In the genomic region with DNA sequence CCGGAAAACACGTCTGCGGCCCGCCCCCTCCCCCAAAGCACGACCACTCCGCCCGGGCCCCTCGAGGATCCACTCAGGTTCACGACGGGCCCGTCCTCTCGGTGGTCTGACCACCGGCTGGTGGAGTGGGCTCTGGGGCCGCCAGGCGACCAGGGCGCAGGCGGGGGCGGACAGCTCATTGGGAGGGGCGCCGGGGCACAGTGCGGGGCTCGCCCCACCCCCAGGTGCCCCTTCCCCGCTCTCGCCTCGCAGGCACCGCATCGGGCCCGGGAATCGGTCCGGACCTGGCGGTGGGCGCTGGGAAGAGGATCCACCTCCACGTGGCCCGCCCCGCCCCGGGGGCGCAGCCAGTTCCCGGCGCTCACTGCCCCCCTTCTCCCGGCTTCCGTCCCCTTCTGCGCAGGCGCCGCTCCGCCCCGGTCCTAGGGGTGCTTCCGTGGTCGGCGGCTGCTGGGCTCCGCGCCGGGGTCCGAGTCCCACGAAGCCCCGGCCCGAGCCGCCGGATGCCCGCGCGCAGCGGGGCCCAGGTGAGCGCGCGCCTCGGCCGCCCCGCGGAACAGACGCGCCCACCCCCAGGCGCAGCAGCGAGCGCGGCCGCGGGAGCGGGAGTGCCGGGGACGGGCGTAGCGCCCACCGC, we compare ENCODE assay signal across 1 cellular context.
TF ChIP-seq lines count a peak whose summit lies in the region.

A gene with protein sequence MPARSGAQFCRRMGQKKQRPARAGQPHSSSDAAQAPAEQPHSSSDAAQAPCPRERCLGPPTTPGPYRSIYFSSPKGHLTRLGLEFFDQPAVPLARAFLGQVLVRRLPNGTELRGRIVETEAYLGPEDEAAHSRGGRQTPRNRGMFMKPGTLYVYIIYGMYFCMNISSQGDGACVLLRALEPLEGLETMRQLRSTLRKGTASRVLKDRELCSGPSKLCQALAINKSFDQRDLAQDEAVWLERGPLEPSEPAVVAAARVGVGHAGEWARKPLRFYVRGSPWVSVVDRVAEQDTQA (plus strand): TSS at position 419 of the 637 bp plus-strand sequence. CDS start 85 bp downstream, at position 504.

TF ChIP-seq in HepG2, 621 proteins besides CTCF, POLR2A, EP300 and RAD21 (continued from another document and continues in another):
- no peak for TF ChIP-seq SP1 (IDR thresholded peaks at IDR 0.05)
- TF ChIP-seq SP1 (CRISPR knock-in tag; IDR thresholded peaks at IDR 0.05): peak; percentile 32; the same call in 1 of the 2 replicates
- no peak for TF ChIP-seq YY1 (IDR thresholded peaks at IDR 0.05; ENCODE audit: insufficient read depth, insufficient replicate concordance, low read depth, low read length)
- TF ChIP-seq, protein P1, sequence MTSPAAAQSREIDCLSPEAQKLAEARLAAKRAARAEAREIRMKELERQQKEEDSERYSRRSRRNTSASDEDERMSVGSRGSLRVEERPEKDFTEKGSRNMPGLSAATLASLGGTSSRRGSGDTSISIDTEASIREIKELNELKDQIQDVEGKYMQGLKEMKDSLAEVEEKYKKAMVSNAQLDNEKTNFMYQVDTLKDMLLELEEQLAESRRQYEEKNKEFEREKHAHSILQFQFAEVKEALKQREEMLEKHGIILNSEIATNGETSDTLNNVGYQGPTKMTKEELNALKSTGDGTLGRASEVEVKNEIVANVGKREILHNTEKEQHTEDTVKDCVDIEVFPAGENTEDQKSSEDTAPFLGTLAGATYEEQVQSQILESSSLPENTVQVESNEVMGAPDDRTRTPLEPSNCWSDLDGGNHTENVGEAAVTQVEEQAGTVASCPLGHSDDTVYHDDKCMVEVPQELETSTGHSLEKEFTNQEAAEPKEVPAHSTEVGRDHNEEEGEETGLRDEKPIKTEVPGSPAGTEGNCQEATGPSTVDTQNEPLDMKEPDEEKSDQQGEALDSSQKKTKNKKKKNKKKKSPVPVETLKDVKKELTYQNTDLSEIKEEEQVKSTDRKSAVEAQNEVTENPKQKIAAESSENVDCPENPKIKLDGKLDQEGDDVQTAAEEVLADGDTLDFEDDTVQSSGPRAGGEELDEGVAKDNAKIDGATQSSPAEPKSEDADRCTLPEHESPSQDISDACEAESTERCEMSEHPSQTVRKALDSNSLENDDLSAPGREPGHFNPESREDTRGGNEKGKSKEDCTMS (CRISPR knock-in tag; conservative IDR thresholded peaks at IDR 0.05): no peak
- peak; percentile 84 for TF ChIP-seq KLF12 (CRISPR knock-in tag; IDR thresholded peaks at IDR 0.05; ENCODE audit: borderline replicate concordance)
- no peak for TF ChIP-seq MEF2D (CRISPR knock-in tag; IDR thresholded peaks at IDR 0.05)
- no peak for TF ChIP-seq ASH2L (IDR thresholded peaks at IDR 0.05; ENCODE audit: insufficient read length, low read depth, low read length)
- TF ChIP-seq SNRNP70 (IDR thresholded peaks at IDR 0.05; ENCODE audit: low read depth, low read length): no peak
- TF ChIP-seq, protein P2, sequence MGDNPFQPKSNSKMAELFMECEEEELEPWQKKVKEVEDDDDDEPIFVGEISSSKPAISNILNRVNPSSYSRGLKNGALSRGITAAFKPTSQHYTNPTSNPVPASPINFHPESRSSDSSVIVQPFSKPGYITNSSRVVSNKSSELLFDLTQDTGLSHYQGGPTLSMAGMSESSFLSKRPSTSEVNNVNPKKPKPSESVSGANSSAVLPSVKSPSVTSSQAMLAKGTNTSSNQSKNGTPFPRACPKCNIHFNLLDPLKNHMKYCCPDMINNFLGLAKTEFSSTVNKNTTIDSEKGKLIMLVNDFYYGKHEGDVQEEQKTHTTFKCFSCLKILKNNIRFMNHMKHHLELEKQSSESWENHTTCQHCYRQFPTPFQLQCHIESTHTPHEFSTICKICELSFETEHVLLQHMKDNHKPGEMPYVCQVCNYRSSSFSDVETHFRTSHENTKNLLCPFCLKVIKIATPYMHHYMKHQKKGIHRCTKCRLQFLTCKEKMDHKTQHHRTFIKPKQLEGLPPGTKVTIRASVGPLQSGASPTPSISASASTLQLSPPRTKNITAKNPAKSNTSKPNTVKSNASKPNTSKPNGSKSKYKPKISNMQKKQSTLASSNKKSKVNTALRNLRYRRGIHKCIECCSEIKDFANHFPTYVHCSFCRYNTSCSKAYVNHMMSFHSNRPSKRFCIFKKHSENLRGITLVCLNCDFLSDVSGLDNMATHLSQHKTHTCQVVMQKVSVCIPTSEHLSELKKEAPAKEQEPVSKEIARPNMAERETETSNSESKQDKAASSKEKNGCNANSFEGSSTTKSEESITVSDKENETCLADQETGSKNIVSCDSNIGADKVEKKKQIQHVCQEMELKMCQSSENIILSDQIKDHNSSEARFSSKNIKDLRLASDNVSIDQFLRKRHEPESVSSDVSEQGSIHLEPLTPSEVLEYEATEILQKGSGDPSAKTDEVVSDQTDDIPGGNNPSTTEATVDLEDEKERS (CRISPR knock-in tag; IDR thresholded peaks at IDR 0.05): no peak
- TF ChIP-seq, protein P3, sequence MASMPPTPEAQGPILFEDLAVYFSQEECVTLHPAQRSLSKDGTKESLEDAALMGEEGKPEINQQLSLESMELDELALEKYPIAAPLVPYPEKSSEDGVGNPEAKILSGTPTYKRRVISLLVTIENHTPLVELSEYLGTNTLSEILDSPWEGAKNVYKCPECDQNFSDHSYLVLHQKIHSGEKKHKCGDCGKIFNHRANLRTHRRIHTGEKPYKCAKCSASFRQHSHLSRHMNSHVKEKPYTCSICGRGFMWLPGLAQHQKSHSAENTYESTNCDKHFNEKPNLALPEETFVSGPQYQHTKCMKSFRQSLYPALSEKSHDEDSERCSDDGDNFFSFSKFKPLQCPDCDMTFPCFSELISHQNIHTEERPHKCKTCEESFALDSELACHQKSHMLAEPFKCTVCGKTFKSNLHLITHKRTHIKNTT (CRISPR knock-in tag; IDR thresholded peaks at IDR 0.05): no peak
- peak; percentile 71 for TF ChIP-seq ZFP36L1 (CRISPR knock-in tag; IDR thresholded peaks at IDR 0.05)
- peak; percentile 94 for TF ChIP-seq MYC (CRISPR knock-in tag; IDR thresholded peaks at IDR 0.05; ENCODE audit: borderline replicate concordance)
- no peak for TF ChIP-seq ZNF326 (CRISPR knock-in tag; IDR thresholded peaks at IDR 0.05; ENCODE audit: borderline replicate concordance)
- no peak for TF ChIP-seq ARNT2 (CRISPR knock-in tag; IDR thresholded peaks at IDR 0.05; ENCODE audit: low read depth)
- TF ChIP-seq, protein P4, sequence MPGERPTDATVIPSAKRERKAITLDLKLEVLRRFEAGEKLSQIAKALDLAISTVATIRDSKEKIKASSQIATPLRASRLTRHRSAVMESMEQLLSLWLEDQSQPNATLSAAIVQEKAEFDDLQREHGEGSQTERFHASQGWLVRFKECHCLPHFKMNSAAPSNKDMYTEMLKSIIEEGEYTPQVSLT (CRISPR knock-in tag; IDR thresholded peaks at IDR 0.05; ENCODE audit: borderline replicate concordance, low read depth): no peak
- TF ChIP-seq, protein P5, sequence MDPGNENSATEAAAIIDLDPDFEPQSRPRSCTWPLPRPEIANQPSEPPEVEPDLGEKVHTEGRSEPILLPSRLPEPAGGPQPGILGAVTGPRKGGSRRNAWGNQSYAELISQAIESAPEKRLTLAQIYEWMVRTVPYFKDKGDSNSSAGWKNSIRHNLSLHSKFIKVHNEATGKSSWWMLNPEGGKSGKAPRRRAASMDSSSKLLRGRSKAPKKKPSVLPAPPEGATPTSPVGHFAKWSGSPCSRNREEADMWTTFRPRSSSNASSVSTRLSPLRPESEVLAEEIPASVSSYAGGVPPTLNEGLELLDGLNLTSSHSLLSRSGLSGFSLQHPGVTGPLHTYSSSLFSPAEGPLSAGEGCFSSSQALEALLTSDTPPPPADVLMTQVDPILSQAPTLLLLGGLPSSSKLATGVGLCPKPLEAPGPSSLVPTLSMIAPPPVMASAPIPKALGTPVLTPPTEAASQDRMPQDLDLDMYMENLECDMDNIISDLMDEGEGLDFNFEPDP (CRISPR knock-in tag; conservative IDR thresholded peaks at IDR 0.05): no peak
- TF ChIP-seq, protein P6, sequence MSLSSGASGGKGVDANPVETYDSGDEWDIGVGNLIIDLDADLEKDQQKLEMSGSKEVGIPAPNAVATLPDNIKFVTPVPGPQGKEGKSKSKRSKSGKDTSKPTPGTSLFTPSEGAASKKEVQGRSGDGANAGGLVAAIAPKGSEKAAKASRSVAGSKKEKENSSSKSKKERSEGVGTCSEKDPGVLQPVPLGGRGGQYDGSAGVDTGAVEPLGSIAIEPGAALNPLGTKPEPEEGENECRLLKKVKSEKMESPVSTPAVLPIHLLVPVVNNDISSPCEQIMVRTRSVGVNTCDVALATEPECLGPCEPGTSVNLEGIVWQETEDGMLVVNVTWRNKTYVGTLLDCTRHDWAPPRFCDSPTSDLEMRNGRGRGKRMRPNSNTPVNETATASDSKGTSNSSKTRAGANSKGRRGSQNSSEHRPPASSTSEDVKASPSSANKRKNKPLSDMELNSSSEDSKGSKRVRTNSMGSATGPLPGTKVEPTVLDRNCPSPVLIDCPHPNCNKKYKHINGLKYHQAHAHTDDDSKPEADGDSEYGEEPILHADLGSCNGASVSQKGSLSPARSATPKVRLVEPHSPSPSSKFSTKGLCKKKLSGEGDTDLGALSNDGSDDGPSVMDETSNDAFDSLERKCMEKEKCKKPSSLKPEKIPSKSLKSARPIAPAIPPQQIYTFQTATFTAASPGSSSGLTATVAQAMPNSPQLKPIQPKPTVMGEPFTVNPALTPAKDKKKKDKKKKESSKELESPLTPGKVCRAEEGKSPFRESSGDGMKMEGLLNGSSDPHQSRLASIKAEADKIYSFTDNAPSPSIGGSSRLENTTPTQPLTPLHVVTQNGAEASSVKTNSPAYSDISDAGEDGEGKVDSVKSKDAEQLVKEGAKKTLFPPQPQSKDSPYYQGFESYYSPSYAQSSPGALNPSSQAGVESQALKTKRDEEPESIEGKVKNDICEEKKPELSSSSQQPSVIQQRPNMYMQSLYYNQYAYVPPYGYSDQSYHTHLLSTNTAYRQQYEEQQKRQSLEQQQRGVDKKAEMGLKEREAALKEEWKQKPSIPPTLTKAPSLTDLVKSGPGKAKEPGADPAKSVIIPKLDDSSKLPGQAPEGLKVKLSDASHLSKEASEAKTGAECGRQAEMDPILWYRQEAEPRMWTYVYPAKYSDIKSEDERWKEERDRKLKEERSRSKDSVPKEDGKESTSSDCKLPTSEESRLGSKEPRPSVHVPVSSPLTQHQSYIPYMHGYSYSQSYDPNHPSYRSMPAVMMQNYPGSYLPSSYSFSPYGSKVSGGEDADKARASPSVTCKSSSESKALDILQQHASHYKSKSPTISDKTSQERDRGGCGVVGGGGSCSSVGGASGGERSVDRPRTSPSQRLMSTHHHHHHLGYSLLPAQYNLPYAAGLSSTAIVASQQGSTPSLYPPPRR (CRISPR knock-in tag; IDR thresholded peaks at IDR 0.05; ENCODE audit: borderline replicate concordance): no peak; the same call in 1 of the 2 replicates
- TF ChIP-seq, protein P7, sequence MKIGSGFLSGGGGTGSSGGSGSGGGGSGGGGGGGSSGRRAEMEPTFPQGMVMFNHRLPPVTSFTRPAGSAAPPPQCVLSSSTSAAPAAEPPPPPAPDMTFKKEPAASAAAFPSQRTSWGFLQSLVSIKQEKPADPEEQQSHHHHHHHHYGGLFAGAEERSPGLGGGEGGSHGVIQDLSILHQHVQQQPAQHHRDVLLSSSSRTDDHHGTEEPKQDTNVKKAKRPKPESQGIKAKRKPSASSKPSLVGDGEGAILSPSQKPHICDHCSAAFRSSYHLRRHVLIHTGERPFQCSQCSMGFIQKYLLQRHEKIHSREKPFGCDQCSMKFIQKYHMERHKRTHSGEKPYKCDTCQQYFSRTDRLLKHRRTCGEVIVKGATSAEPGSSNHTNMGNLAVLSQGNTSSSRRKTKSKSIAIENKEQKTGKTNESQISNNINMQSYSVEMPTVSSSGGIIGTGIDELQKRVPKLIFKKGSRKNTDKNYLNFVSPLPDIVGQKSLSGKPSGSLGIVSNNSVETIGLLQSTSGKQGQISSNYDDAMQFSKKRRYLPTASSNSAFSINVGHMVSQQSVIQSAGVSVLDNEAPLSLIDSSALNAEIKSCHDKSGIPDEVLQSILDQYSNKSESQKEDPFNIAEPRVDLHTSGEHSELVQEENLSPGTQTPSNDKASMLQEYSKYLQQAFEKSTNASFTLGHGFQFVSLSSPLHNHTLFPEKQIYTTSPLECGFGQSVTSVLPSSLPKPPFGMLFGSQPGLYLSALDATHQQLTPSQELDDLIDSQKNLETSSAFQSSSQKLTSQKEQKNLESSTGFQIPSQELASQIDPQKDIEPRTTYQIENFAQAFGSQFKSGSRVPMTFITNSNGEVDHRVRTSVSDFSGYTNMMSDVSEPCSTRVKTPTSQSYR (CRISPR knock-in tag; IDR thresholded peaks at IDR 0.05; ENCODE audit: borderline replicate concordance): no peak; the same call in 1 of the 2 replicates
- TF ChIP-seq ISX (CRISPR knock-in tag; conservative IDR thresholded peaks at IDR 0.05): no peak; the same call in 1 of the 2 replicates
- no peak for TF ChIP-seq STAG1 (CRISPR knock-in tag; IDR thresholded peaks at IDR 0.05)
- peak; percentile 31; the same call in 1 of the 2 replicates for TF ChIP-seq ZNF776 (CRISPR knock-in tag; IDR thresholded peaks at IDR 0.05)
- TF ChIP-seq ZSCAN25 (CRISPR knock-in tag; IDR thresholded peaks at IDR 0.05): no peak
- TF ChIP-seq, protein P8, sequence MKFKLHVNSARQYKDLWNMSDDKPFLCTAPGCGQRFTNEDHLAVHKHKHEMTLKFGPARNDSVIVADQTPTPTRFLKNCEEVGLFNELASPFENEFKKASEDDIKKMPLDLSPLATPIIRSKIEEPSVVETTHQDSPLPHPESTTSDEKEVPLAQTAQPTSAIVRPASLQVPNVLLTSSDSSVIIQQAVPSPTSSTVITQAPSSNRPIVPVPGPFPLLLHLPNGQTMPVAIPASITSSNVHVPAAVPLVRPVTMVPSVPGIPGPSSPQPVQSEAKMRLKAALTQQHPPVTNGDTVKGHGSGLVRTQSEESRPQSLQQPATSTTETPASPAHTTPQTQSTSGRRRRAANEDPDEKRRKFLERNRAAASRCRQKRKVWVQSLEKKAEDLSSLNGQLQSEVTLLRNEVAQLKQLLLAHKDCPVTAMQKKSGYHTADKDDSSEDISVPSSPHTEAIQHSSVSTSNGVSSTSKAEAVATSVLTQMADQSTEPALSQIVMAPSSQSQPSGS (CRISPR knock-in tag; IDR thresholded peaks at IDR 0.05): no peak
- TF ChIP-seq DNMT3B (CRISPR knock-in tag; conservative IDR thresholded peaks at IDR 0.05): no peak
- no peak for TF ChIP-seq GTF3A (CRISPR knock-in tag; conservative IDR thresholded peaks at IDR 0.05)
- no peak for TF ChIP-seq HNRNPUL1 (IDR thresholded peaks at IDR 0.05; ENCODE audit: low read depth, low read length)
- no peak for TF ChIP-seq JARID2 (CRISPR knock-in tag; IDR thresholded peaks at IDR 0.05; ENCODE audit: insufficient replicate concordance)
- TF ChIP-seq, protein P9, sequence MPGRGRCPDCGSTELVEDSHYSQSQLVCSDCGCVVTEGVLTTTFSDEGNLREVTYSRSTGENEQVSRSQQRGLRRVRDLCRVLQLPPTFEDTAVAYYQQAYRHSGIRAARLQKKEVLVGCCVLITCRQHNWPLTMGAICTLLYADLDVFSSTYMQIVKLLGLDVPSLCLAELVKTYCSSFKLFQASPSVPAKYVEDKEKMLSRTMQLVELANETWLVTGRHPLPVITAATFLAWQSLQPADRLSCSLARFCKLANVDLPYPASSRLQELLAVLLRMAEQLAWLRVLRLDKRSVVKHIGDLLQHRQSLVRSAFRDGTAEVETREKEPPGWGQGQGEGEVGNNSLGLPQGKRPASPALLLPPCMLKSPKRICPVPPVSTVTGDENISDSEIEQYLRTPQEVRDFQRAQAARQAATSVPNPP (CRISPR knock-in tag; IDR thresholded peaks at IDR 0.05): no peak
- TF ChIP-seq HNF4A (CRISPR knock-in tag; IDR thresholded peaks at IDR 0.05): no peak
- no peak for TF ChIP-seq ZMYM3 (CRISPR knock-in tag; IDR thresholded peaks at IDR 0.05)
- TF ChIP-seq ZNF546 (CRISPR knock-in tag; conservative IDR thresholded peaks at IDR 0.05): no peak
- TF ChIP-seq, protein P10, sequence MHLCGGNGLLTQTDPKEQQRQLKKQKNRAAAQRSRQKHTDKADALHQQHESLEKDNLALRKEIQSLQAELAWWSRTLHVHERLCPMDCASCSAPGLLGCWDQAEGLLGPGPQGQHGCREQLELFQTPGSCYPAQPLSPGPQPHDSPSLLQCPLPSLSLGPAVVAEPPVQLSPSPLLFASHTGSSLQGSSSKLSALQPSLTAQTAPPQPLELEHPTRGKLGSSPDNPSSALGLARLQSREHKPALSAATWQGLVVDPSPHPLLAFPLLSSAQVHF (CRISPR knock-in tag; IDR thresholded peaks at IDR 0.05): no peak
- TF ChIP-seq ZFP36 (IDR thresholded peaks at IDR 0.05; ENCODE audit: borderline replicate concordance, low read depth, low read length, partially characterized antibody): no peak
